In genomic region chr7:29270979-29271658, GRCh38 we compare ENCODE assay signal across 17 cellular contexts.
DNase-seq lines count a peak whose midpoint lies in the region; ATAC-seq, FAIRE-seq and TF ChIP-seq lines count a peak whose summit lies in the region.
"Had no signal": no experiment of that assay in that cellular context is flagged by ENCODE, and none has a peak within 500 bp of the region (broad histone marks: within the 10 kb centered on the region; RNA-seq: fewer than 3 reads in every experiment).

No MANE protein-coding gene starts in this region.

- H3K18ac ChIP-seq in H1 (ENCODE audit: extremely low read depth, low read length), result no peak overlapping the region

- H2BK20ac ChIP-seq in H1 (ENCODE audit: low read length), result no peak overlapping the region

- H3K27me3 ChIP-seq in PC-3 (ENCODE audit: low read length) (no peaks in the 10 kb centered on the region), H1 (replicated peaks in 1 of 4; ENCODE audit: control insufficient read depth in 3 of 4, extremely low read depth in 1 of 4, insufficient read depth in 3 of 4, low read length in 3 of 4) (no peaks in the 10 kb centered on the region)

- intact Hi-C loops in PC-3 (cut with micrococcal nuclease), result no loop called here

- H3K9me3 ChIP-seq in PC-3 (ENCODE audit: low read length), result no peaks in the 10 kb centered on the region
- no peaks in the 10 kb centered on the region for H3K9me3 ChIP-seq in H1 (ENCODE audit: insufficient read depth in 2 of 2, low read depth in 1 of 2, low read length in 1 of 2)

- H2BK15ac ChIP-seq in H1 (ENCODE audit: low read length), result no peak overlapping the region

- WGBS in H1 (ENCODE audit: extremely low coverage in 1 of 2, insufficient coverage in 1 of 2, insufficient read length in 1 of 2, insufficient replicate concordance in 2 of 2, low coverage in 1 of 2, low lambda C conversion rate in 2 of 2, missing lambda C conversion rate in 1 of 2), 2 experiments, result 63% methylated on average over 7 of the region's 7 CpGs; no CpG with 5 or more reads in 1 of the 2 experiments

- POLR2A ChIA-PET in PC-3 (lab: Charles Lee; ENCODE audit: unreplicated experiment) (no interaction called here), H1 (lab: Charles Lee; ENCODE audit: partially characterized antibody) (no interaction called here), T-cell (lab: Charles Lee) (interaction anchor here in 1 of 2 donors (0.5 kb wide), 1 partner anchor 36 kb away, joined by 3 read pairs; no protein-coding TSS in a partner anchor)

- no peaks in the 10 kb centered on the region for H3F3A ChIP-seq in PC-3 (ENCODE audit: low read length, unreplicated experiment)

- peak overlapping the region; percentile 19; the same call in 1 of the 2 replicates for H2AFZ ChIP-seq in PC-3 (ENCODE audit: low read length)
- peak overlapping the region; percentile 34; the same call in 1 of the 2 replicates for H2AFZ ChIP-seq in H1 (ENCODE audit: low read length)

- no peaks in the 10 kb centered on the region for H3K36me3 Mint-ChIP-seq in stimulated activated effector memory CD8-positive, alpha-beta T cell treated with anti-CD3 and anti-CD28 coated beads, Interleukin-12 subunit alpha, Interleukin-12 subunit beta, amount 100 ng/mL, for 72 hours
- no peaks in the 10 kb centered on the region for H3K36me3 Mint-ChIP-seq in T-cell

- no peak for TF ChIP-seq POLR2A in H1 (IDR thresholded peaks at IDR 0.05; ENCODE audit: control extremely low read depth in 1 of 2, low read depth in 2 of 2, low read length in 2 of 2)

- H2BK12ac ChIP-seq in H1 (ENCODE audit: low read depth, low read length), result no peak overlapping the region

- H3K9ac ChIP-seq in PC-3 (ENCODE audit: low read length) (no peak overlapping the region), H1 (replicated peaks in 1 of 4; ENCODE audit: extremely low read depth in 1 of 4, low read depth in 3 of 4, low read length in 3 of 4) (no peak overlapping the region)

- no peaks in the 10 kb centered on the region for H3K36me3 ChIP-seq in PC-3 (ENCODE audit: low read depth, low read length)
- no peaks in the 10 kb centered on the region for H3K36me3 ChIP-seq in H1 (ENCODE audit: control insufficient read depth in 2 of 4, insufficient read depth in 4 of 4, low read length in 3 of 4)

- no peak for TF ChIP-seq RAD21 in H1 (IDR thresholded peaks at IDR 0.05 in 1 of 2, conservative IDR thresholded peaks at IDR 0.05 in 1 of 2; ENCODE audit: low read depth in 2 of 2, low read length in 2 of 2)

- no peaks in the 10 kb centered on the region for H3K9me2 ChIP-seq in PC-3 (replicated peaks; ENCODE audit: low read length)

- no peak overlapping the region for H3K27ac Mint-ChIP-seq in stimulated activated effector memory CD8-positive, alpha-beta T cell treated with anti-CD3 and anti-CD28 coated beads, Interleukin-12 subunit alpha, Interleukin-12 subunit beta, amount 100 ng/mL, for 72 hours
- H3K27ac Mint-ChIP-seq in T-cell, result no peak overlapping the region
- H3K27ac Mint-ChIP-seq: activated naive CD8-positive, alpha-beta T cell had no signal

- H4K8ac ChIP-seq in H1 (ENCODE audit: extremely low read depth, insufficient read depth, low read length), result no peak overlapping the region

- H3K4me3 Mint-ChIP-seq in stimulated activated effector memory CD8-positive, alpha-beta T cell treated with anti-CD3 and anti-CD28 coated beads, Interleukin-12 subunit alpha, Interleukin-12 subunit beta, amount 100 ng/mL, for 72 hours, result no peak overlapping the region
- H3K4me3 Mint-ChIP-seq in T-cell, result no peak overlapping the region
- H3K4me3 Mint-ChIP-seq: activated naive CD8-positive, alpha-beta T cell had no signal

- H3K27me3 Mint-ChIP-seq in T-cell, result no peaks in the 10 kb centered on the region
- H3K27me3 Mint-ChIP-seq: activated naive CD8-positive, alpha-beta T cell had no signal

- H3K4me2 ChIP-seq in PC-3 (ENCODE audit: low read length), result peak overlapping the region; percentile 15
- H3K4me2 ChIP-seq in H1 (ENCODE audit: insufficient read depth in 1 of 2, low read depth in 2 of 2, low read length in 2 of 2), result no peak overlapping the region

- TF ChIP-seq CTCF in PC-3 (conservative IDR thresholded peaks at IDR 0.05; ENCODE audit: low read depth, low read length), result no peak
- no peak for TF ChIP-seq CTCF in H1 (IDR thresholded peaks at IDR 0.05; ENCODE audit: control extremely low read depth in 1 of 3, insufficient read depth in 1 of 3, low read depth in 1 of 3, low read length in 3 of 3)

- no peak for TF ChIP-seq EP300 in H1 (IDR thresholded peaks at IDR 0.05; ENCODE audit: borderline replicate concordance in 1 of 2, low read depth in 2 of 2, low read length in 2 of 2)

- H3K79me2 ChIP-seq in PC-3 (ENCODE audit: low read length) (no peaks in the 10 kb centered on the region), H1 (ENCODE audit: control insufficient read depth in 1 of 2, insufficient read depth in 2 of 2, low read length in 2 of 2) (no peaks in the 10 kb centered on the region)

- no peaks in the 10 kb centered on the region for H3K79me1 ChIP-seq in H1 (ENCODE audit: low read depth, low read length)

- H3K56ac ChIP-seq in H1 (replicated peaks; ENCODE audit: insufficient read length, low read depth, low read length), result no peak overlapping the region

- ATAC-seq in PC-3 (peak; percentile 48), T-cell (replicated peaks in 1 of 4) (no peak)
- peak; percentile 96 for ATAC-seq in stimulated activated effector memory CD8-positive, alpha-beta T cell treated with anti-CD3 and anti-CD28 coated beads, Interleukin-12 subunit alpha, Interleukin-12 subunit beta, amount 100 ng/mL, for 72 hours

- H3K14ac ChIP-seq in H1 (ENCODE audit: insufficient read length), result no peak overlapping the region

- no peak overlapping the region for H3K23ac ChIP-seq in H1 (ENCODE audit: insufficient read length)

- H4K5ac ChIP-seq in H1 (ENCODE audit: insufficient read length, low read depth, low read length), result no peak overlapping the region

- H3K4me3 ChIP-seq in PC-3 (ENCODE audit: low read length), result no peak overlapping the region
- H3K4me3 ChIP-seq in H1 (ENCODE audit: extremely low read depth in 1 of 4, insufficient read depth in 2 of 4, low read depth in 3 of 4, low read length in 4 of 4), result no peak overlapping the region
- H3K4me3 ChIP-seq: skin epidermis had no signal

- no peak overlapping the region for H4K91ac ChIP-seq in H1 (replicated peaks; ENCODE audit: insufficient read length, low read length)

- no peaks in the 10 kb centered on the region for H3K9me3 Mint-ChIP-seq in stimulated activated effector memory CD8-positive, alpha-beta T cell treated with anti-CD3 and anti-CD28 coated beads, Interleukin-12 subunit alpha, Interleukin-12 subunit beta, amount 100 ng/mL, for 72 hours
- H3K9me3 Mint-ChIP-seq in T-cell, result no peaks in the 10 kb centered on the region

- peaks cover 36% of the 10 kb centered on the region for H3K4me1 Mint-ChIP-seq in stimulated activated effector memory CD8-positive, alpha-beta T cell treated with anti-CD3 and anti-CD28 coated beads, Interleukin-12 subunit alpha, Interleukin-12 subunit beta, amount 100 ng/mL, for 72 hours
- peaks cover 0 to 30% (median 25%) of the 10 kb centered on the region in 3 donors for H3K4me1 Mint-ChIP-seq in T-cell

- no peak overlapping the region for H3K4ac ChIP-seq in H1 (replicated peaks; ENCODE audit: insufficient read length, low read depth, low read length)

- no peaks in the 10 kb centered on the region for H3K23me2 ChIP-seq in H1 (ENCODE audit: low read depth, low read length)

- H4K20me1 ChIP-seq in PC-3 (ENCODE audit: low read length) (no peaks in the 10 kb centered on the region), H1 (replicated peaks in 1 of 2; ENCODE audit: control insufficient read depth in 1 of 2, insufficient read depth in 2 of 2, low read length in 2 of 2) (no peaks in the 10 kb centered on the region)

- FAIRE-seq in H1 (lab: Jason Lieb, UNC), result peak; percentile 39
- FAIRE-seq: H54, RCC 7860 had no signal

- no peak overlapping the region for H2AK5ac ChIP-seq in H1 (ENCODE audit: low read depth, low read length)

- no peak overlapping the region for H3K27ac ChIP-seq in PC-3 (ENCODE audit: low read length)
- H3K27ac ChIP-seq in H1 (ENCODE audit: low read depth, low read length), result no peak overlapping the region
- H3K27ac ChIP-seq: 22Rv1, skin epidermis had no signal

- no peak overlapping the region for H2BK120ac ChIP-seq in H1 (replicated peaks; ENCODE audit: low read depth, low read length)

- DNase-seq in NCI-H510A treated with DMSO at 0.1 percent for 48 hours (lab: John Stamatoyannopoulos, UW), result peak; percentile 47
- no peak for DNase-seq in NCI-H510A (lab: John Stamatoyannopoulos, UW)
- peak; percentile 15 for DNase-seq in PC-3
- DNase-seq in H1 (ENCODE audit: low read depth in 1 of 2, low spot score in 2 of 2), result no peak
- DNase-seq in stimulated activated effector memory CD8-positive, alpha-beta T cell treated with anti-CD3 and anti-CD28 coated beads, Interleukin-12 subunit alpha, Interleukin-12 subunit beta, amount 100 ng/mL, for 72 hours (ENCODE audit: low spot score in 2 of 2), result no peak
- no peak for DNase-seq in central memory CD4-positive, alpha-beta T cell
- no peak for DNase-seq in T-cell
- DNase-seq in NCI-H1436 treated with DMSO at 0.1 percent for 48 hours (lab: John Stamatoyannopoulos, UW), result no peak
- DNase-seq: activated CD4-positive, CD25-positive, alpha-beta regulatory T cell; effector CD8-positive, alpha-beta T cell; hippocampal formation; NCI-H1092 had no signal

- H2BK5ac ChIP-seq in H1 (ENCODE audit: low read depth, low read length), result no peak overlapping the region

- no TSS peak for BruUV-seq in PC-3 (replicated peaks; lab: Mats Ljungman, UMichigan)

- H3K4me1 ChIP-seq in PC-3 (ENCODE audit: insufficient read depth, low read length), result peaks cover 11% of the 10 kb centered on the region
- peaks cover 3 to 10% (median 7%) of the 10 kb centered on the region in 4 experiments; a peak in 5 of 7 replicates for H3K4me1 ChIP-seq in H1 (replicated peaks in 1 of 4; ENCODE audit: control insufficient read depth in 3 of 4, insufficient read depth in 4 of 4, low read length in 3 of 4)

- CTCF ChIA-PET in PC-3 (lab: Charles Lee) (no interaction called here), H1 (lab: Charles Lee; ENCODE audit: partially characterized antibody) (interaction anchor here (1.5 kb wide), 1 partner anchor 12 kb away, joined by 3 read pairs; no protein-coding TSS in a partner anchor), T-cell (lab: Charles Lee) (no interaction called here)

TF ChIP-seq in H1, 55 proteins besides CTCF, POLR2A, EP300 and RAD21 (continues in another document):
- TF ChIP-seq ATF3 (IDR thresholded peaks at IDR 0.05; ENCODE audit: insufficient read depth, low read depth, low read length) (no peak), SAP30 (IDR thresholded peaks at IDR 0.05; ENCODE audit: insufficient read depth, insufficient replicate concordance, low read length) (no peak), SRF (IDR thresholded peaks at IDR 0.05; ENCODE audit: low read depth, low read length) (no peak), TBP (IDR thresholded peaks at IDR 0.05; ENCODE audit: low read depth, low read length) (no peak)

Comparison
In these comparisons a context has a peak if more than half of its experiments do, and no peak if none do; other contexts are left out.
1. DNase-seq: peak in NCI-H510A treated with DMSO at 0.1 percent for 48 hours (single experiment) and PC-3 (single experiment); none in NCI-H510A (single experiment), H1 (0 of 2), stimulated activated effector memory CD8-positive, alpha-beta T cell treated with anti-CD3 and anti-CD28 coated beads, Interleukin-12 subunit alpha, Interleukin-12 subunit beta, amount 100 ng/mL, for 72 hours (0 of 2), central memory CD4-positive, alpha-beta T cell (single experiment), T-cell (0 of 34) and NCI-H1436 treated with DMSO at 0.1 percent for 48 hours (single experiment).
2. ATAC-seq: peak in PC-3 (single experiment) and stimulated activated effector memory CD8-positive, alpha-beta T cell treated with anti-CD3 and anti-CD28 coated beads, Interleukin-12 subunit alpha, Interleukin-12 subunit beta, amount 100 ng/mL, for 72 hours (single experiment); none in T-cell (0 of 4).